In genomic region chr9:136314944-136315343, GRCh38 we compare ENCODE assay signal across 24 cellular contexts. TPM values are rescaled to one million over a fixed set of nuclear protein-coding genes. Genes with fewer than 3 reads are reported as not detected.
"Had no signal": no experiment of that assay in that cellular context is flagged by ENCODE, and none has a peak within 500 bp of the region (broad histone marks: within the 10 kb centered on the region; RNA-seq: fewer than 3 reads in every experiment).

No MANE protein-coding gene starts in this region.

- H3K27ac ChIP-seq: breast epithelium had no signal

- DNase-seq: activated CD4-positive, alpha-beta T cell treated with anti-CD3 and anti-CD28 coated beads for 48 hours; activated CD4-positive, alpha-beta T cell treated with anti-CD3 and anti-CD28 coated beads, Interleukin-2, amount 50 U/mL, for 4 hours; activated CD4-positive, CD25-positive, alpha-beta regulatory T cell treated with anti-CD3 and anti-CD28 coated beads, Interleukin-2, amount 50 U/mL, for 72 hours; activated CD8-positive, alpha-beta memory T cell treated with anti-CD3 and anti-CD28 coated beads, Interleukin-2, amount 10 ng/mL, durations not matched to agents 7 days and 5 days; activated effector memory CD4-positive, alpha-beta T cell treated with Interleukin-2 at 50 U/mL for 16 hours; activated naive CD4-positive, alpha-beta T cell; activated T-cell treated with anti-CD3 and anti-CD28 coated beads, Interleukin-2, amount 50 U/mL, for 24 hours; aorta; central memory CD4-positive, alpha-beta T cell; MM.1S; NCI-H1105; NCI-H1436; NCI-H1694 treated with DMSO at 0.1 percent for 48 hours; NCI-H2029 treated with DMSO at 0.1 percent for 48 hours; NCI-H446; NCI-H524; PC-3; SHP77 had no signal

- ATAC-seq: activated CD8-positive, alpha-beta memory T cell treated with anti-CD3 and anti-CD28 coated beads, Interleukin-2, amount 10 ng/mL, durations not matched to agents 7 days and 5 days; PC-3; WTC11 had no signal

- H3K4me3 ChIP-seq: breast epithelium had no signal

- H3K4me1 Mint-ChIP-seq: activated naive CD4-positive, alpha-beta T cell treated with anti-CD3 and anti-CD28 coated beads, Interleukin-2, amount 50 U/mL, for 24 hours; WTC11 had no signal

- H3K4me1 ChIP-seq: breast epithelium had no signal

- H3K9me3 Mint-ChIP-seq: activated naive CD4-positive, alpha-beta T cell treated with anti-CD3 and anti-CD28 coated beads, Interleukin-2, amount 50 U/mL, for 24 hours had no signal

- H3K27me3 Mint-ChIP-seq: activated CD8-positive, alpha-beta memory T cell treated with anti-CD3 and anti-CD28 coated beads, Interleukin-2, amount 10 ng/mL, durations not matched to agents 7 days and 5 days; activated T-cell treated with anti-CD3 and anti-CD28 coated beads, Interleukin-2, amount 50 U/mL, for 24 hours had no signal

- H3K36me3 ChIP-seq: breast epithelium had no signal

- H3K4me3 Mint-ChIP-seq: activated CD8-positive, alpha-beta memory T cell treated with anti-CD3 and anti-CD28 coated beads, Interleukin-2, amount 10 ng/mL, durations not matched to agents 7 days and 5 days; activated naive CD4-positive, alpha-beta T cell treated with anti-CD3 and anti-CD28 coated beads, Interleukin-2, amount 50 U/mL, for 24 hours; activated T-cell treated with anti-CD3 and anti-CD28 coated beads, Interleukin-2, amount 50 U/mL, for 24 hours; activated T-helper 1 cell treated with anti-CD3 and anti-CD28 coated beads, Interleukin-12 subunit alpha, Interleukin-12 subunit beta, Interleukin-2, Interleukin-4 antibody, amounts not matched to agents 30 ng/mL and 10 ng/mL and 1 ng/mL, durations not matched to agents 14 hours and 24 hours and 36 hours; T-helper 1 cell treated with Interleukin-12 subunit alpha and Interleukin-12 subunit beta and Interleukin-4 antibody, amounts not matched to agents 30 μg/mL and 1 μg/mL, for 36 hours; WTC11 had no signal

- H3K27ac Mint-ChIP-seq: activated T-cell treated with anti-CD3 and anti-CD28 coated beads, Interleukin-2, amount 50 U/mL, for 24 hours; activated T-helper 1 cell treated with anti-CD3 and anti-CD28 coated beads, Interleukin-12 subunit alpha, Interleukin-12 subunit beta, Interleukin-2, Interleukin-4 antibody, amounts not matched to agents 30 ng/mL and 10 ng/mL and 1 ng/mL, durations not matched to agents 14 hours and 24 hours and 36 hours; T-helper 1 cell treated with Interleukin-12 subunit alpha and Interleukin-12 subunit beta and Interleukin-4 antibody, amounts not matched to agents 30 μg/mL and 1 μg/mL, for 36 hours; WTC11 had no signal

- H3K36me3 Mint-ChIP-seq: activated naive CD4-positive, alpha-beta T cell treated with anti-CD3 and anti-CD28 coated beads, Interleukin-2, amount 50 U/mL, for 24 hours had no signal

RNA-seq across cellular contexts. Expression of gene CCDC187, which starts 11.1 kb away (rescaled TPM):
- total RNA-seq: activated CD8-positive, alpha-beta memory T cell treated with anti-CD3 and anti-CD28 coated beads, Interleukin-2, amount 10 ng/mL, durations not matched to agents 7 days and 5 days; activated T-helper 1 cell treated with anti-CD3 and anti-CD28 coated beads, Interleukin-12 subunit alpha, Interleukin-12 subunit beta, Interleukin-2, Interleukin-4 antibody, amounts not matched to agents 30 ng/mL and 10 ng/mL and 1 ng/mL, durations not matched to agents 14 hours and 24 hours and 36 hours; aorta; breast epithelium; SK-MEL-5 had no signal
- polyA plus RNA-seq: aorta had no signal

RNA-seq across cellular contexts. Expression of gene CARD9, which starts 58.5 kb away (rescaled TPM):
- total RNA-seq: SK-MEL-5 had no signal
